Comparison of ENCODE assay signal across 2 cellular contexts in the genomic region with DNA sequence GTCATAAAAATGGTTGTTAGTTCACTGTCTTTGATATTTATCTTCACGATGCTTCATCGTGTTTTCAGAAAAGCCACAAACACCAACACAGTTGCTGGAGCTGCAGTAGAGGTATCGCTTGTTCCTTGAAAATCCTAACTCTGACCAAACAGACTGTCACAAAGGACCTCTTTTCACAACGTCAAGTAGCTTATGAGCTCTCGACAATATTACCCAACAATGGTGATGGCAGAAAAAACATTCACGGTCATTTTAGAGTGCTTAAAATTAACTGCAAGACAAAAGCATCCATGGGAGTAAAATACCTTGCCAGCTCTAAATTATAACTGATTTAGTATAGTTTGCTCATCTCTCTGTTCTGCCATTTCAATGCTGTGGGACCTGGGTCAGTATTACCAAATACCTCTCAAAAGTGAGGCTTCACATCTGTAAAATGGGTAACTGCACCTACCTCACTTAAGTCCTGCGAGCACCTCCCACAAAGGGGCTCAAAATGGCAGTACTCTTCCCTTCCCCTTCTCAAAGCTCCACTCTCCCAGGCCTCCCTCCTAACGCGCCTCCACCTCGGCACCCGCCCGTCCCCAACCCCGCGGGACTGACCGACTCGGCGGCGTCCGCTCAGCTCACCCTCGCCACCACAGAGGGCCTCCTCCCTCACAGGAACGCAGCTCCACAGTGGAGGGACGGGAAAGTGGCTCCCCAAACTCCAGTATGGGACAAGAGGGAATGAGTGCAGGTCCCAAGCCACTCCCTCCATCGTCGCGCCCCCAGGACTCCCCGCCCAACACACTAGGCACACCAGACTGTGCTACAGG.
TF ChIP-seq lines count a peak whose summit lies in the region.

No MANE protein-coding gene starts in this region.

TF ChIP-seq in HCT116, 20 proteins besides CTCF, POLR2A, EP300 and RAD21:
- TF ChIP-seq YY1 (IDR thresholded peaks at IDR 0.05; ENCODE audit: extremely low read depth, insufficient replicate concordance, low read depth, low read length) (peak; percentile 53), FOSL1 (IDR thresholded peaks at IDR 0.05; ENCODE audit: low read depth) (no peak), POLR2AphosphoS5 (IDR thresholded peaks at IDR 0.05; ENCODE audit: low read depth, low read length) (no peak), CEBPB (IDR thresholded peaks at IDR 0.05; ENCODE audit: low read depth) (no peak), SRF (IDR thresholded peaks at IDR 0.05; ENCODE audit: low read depth) (no peak)

TF ChIP-seq in GM12878, 131 proteins besides CTCF, POLR2A, EP300 and RAD21 (continues in another document):
- no peak for TF ChIP-seq BHLHE40 (IDR thresholded peaks at IDR 0.05; ENCODE audit: borderline replicate concordance in 1 of 2, low read depth in 2 of 2, low read length in 1 of 2)
- TF ChIP-seq IKZF1 (conservative IDR thresholded peaks at IDR 0.05), result peak; percentile 94
- peak; percentile 88 for TF ChIP-seq SMARCA5 (IDR thresholded peaks at IDR 0.05)
- no peak for TF ChIP-seq POLR2AphosphoS5 (IDR thresholded peaks at IDR 0.05; ENCODE audit: low read length)
- TF ChIP-seq FOS (IDR thresholded peaks at IDR 0.05; ENCODE audit: borderline replicate concordance, extremely low read depth, insufficient read length), result no peak
- TF ChIP-seq, protein P1, sequence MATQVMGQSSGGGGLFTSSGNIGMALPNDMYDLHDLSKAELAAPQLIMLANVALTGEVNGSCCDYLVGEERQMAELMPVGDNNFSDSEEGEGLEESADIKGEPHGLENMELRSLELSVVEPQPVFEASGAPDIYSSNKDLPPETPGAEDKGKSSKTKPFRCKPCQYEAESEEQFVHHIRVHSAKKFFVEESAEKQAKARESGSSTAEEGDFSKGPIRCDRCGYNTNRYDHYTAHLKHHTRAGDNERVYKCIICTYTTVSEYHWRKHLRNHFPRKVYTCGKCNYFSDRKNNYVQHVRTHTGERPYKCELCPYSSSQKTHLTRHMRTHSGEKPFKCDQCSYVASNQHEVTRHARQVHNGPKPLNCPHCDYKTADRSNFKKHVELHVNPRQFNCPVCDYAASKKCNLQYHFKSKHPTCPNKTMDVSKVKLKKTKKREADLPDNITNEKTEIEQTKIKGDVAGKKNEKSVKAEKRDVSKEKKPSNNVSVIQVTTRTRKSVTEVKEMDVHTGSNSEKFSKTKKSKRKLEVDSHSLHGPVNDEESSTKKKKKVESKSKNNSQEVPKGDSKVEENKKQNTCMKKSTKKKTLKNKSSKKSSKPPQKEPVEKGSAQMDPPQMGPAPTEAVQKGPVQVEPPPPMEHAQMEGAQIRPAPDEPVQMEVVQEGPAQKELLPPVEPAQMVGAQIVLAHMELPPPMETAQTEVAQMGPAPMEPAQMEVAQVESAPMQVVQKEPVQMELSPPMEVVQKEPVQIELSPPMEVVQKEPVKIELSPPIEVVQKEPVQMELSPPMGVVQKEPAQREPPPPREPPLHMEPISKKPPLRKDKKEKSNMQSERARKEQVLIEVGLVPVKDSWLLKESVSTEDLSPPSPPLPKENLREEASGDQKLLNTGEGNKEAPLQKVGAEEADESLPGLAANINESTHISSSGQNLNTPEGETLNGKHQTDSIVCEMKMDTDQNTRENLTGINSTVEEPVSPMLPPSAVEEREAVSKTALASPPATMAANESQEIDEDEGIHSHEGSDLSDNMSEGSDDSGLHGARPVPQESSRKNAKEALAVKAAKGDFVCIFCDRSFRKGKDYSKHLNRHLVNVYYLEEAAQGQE (IDR thresholded peaks at IDR 0.05; ENCODE audit: low read depth, low read length), result no peak
- TF ChIP-seq, protein P2, sequence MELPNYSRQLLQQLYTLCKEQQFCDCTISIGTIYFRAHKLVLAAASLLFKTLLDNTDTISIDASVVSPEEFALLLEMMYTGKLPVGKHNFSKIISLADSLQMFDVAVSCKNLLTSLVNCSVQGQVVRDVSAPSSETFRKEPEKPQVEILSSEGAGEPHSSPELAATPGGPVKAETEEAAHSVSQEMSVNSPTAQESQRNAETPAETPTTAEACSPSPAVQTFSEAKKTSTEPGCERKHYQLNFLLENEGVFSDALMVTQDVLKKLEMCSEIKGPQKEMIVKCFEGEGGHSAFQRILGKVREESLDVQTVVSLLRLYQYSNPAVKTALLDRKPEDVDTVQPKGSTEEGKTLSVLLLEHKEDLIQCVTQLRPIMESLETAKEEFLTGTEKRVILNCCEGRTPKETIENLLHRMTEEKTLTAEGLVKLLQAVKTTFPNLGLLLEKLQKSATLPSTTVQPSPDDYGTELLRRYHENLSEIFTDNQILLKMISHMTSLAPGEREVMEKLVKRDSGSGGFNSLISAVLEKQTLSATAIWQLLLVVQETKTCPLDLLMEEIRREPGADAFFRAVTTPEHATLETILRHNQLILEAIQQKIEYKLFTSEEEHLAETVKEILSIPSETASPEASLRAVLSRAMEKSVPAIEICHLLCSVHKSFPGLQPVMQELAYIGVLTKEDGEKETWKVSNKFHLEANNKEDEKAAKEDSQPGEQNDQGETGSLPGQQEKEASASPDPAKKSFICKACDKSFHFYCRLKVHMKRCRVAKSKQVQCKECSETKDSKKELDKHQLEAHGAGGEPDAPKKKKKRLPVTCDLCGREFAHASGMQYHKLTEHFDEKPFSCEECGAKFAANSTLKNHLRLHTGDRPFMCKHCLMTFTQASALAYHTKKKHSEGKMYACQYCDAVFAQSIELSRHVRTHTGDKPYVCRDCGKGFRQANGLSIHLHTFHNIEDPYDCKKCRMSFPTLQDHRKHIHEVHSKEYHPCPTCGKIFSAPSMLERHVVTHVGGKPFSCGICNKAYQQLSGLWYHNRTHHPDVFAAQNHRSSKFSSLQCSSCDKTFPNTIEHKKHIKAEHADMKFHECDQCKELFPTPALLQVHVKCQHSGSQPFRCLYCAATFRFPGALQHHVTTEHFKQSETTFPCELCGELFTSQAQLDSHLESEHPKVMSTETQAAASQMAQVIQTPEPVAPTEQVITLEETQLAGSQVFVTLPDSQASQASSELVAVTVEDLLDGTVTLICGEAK (IDR thresholded peaks at IDR 0.05; ENCODE audit: borderline replicate concordance), result 0 out of 2 replicates have a peak, but pooled peaks have one; percentile 32
- no peak for TF ChIP-seq BRCA1 (IDR thresholded peaks at IDR 0.05; ENCODE audit: low read depth, low read length)
- TF ChIP-seq DPF2 (IDR thresholded peaks at IDR 0.05), result no peak
- TF ChIP-seq YBX1 (IDR thresholded peaks at IDR 0.05), result no peak
- TF ChIP-seq ZBED1 (IDR thresholded peaks at IDR 0.05; ENCODE audit: borderline replicate concordance), result peak; percentile 33; the same call in 1 of the 2 replicates
- no peak for TF ChIP-seq RAD51 (IDR thresholded peaks at IDR 0.05)
- TF ChIP-seq CREM (IDR thresholded peaks at IDR 0.05; ENCODE audit: low read depth), result no peak
- TF ChIP-seq RB1 (IDR thresholded peaks at IDR 0.05; ENCODE audit: borderline replicate concordance), result peak; percentile 28; the same call in 1 of the 2 replicates
- TF ChIP-seq NR2C2 (IDR thresholded peaks at IDR 0.05; ENCODE audit: borderline replicate concordance, control insufficient read depth, insufficient read length, low read depth), result no peak
- TF ChIP-seq WRNIP1 (IDR thresholded peaks at IDR 0.05; ENCODE audit: borderline replicate concordance, low read depth, low read length), result 0 out of 2 replicates have a peak, but pooled peaks have one; percentile 32
- TF ChIP-seq MXI1 (IDR thresholded peaks at IDR 0.05; ENCODE audit: low read depth, low read length), result no peak; the same call in 1 of the 2 replicates
- TF ChIP-seq, protein P3, sequence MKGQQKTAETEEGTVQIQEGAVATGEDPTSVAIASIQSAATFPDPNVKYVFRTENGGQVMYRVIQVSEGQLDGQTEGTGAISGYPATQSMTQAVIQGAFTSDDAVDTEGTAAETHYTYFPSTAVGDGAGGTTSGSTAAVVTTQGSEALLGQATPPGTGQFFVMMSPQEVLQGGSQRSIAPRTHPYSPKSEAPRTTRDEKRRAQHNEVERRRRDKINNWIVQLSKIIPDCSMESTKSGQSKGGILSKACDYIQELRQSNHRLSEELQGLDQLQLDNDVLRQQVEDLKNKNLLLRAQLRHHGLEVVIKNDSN (IDR thresholded peaks at IDR 0.05; ENCODE audit: borderline replicate concordance, extremely low read length, insufficient read depth, low read depth, low read length), result no peak
- no peak for TF ChIP-seq NRF1 (conservative IDR thresholded peaks at IDR 0.05; ENCODE audit: low read depth, low read length)
- no peak for TF ChIP-seq TCF3 (IDR thresholded peaks at IDR 0.05; ENCODE audit: borderline replicate concordance, insufficient read depth, low read depth, low read length)
- no peak for TF ChIP-seq NFYA (IDR thresholded peaks at IDR 0.05; ENCODE audit: borderline replicate concordance, low read depth, low read length)
- peak; percentile 83; the same call in 1 of the 2 replicates for TF ChIP-seq NBN (IDR thresholded peaks at IDR 0.05)
- TF ChIP-seq, protein P4, sequence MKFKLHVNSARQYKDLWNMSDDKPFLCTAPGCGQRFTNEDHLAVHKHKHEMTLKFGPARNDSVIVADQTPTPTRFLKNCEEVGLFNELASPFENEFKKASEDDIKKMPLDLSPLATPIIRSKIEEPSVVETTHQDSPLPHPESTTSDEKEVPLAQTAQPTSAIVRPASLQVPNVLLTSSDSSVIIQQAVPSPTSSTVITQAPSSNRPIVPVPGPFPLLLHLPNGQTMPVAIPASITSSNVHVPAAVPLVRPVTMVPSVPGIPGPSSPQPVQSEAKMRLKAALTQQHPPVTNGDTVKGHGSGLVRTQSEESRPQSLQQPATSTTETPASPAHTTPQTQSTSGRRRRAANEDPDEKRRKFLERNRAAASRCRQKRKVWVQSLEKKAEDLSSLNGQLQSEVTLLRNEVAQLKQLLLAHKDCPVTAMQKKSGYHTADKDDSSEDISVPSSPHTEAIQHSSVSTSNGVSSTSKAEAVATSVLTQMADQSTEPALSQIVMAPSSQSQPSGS (IDR thresholded peaks at IDR 0.05; ENCODE audit: low read length), result no peak
- TF ChIP-seq SUZ12 (IDR thresholded peaks at IDR 0.05; ENCODE audit: unreplicated experiment), result no peak
- TF ChIP-seq, protein P5, sequence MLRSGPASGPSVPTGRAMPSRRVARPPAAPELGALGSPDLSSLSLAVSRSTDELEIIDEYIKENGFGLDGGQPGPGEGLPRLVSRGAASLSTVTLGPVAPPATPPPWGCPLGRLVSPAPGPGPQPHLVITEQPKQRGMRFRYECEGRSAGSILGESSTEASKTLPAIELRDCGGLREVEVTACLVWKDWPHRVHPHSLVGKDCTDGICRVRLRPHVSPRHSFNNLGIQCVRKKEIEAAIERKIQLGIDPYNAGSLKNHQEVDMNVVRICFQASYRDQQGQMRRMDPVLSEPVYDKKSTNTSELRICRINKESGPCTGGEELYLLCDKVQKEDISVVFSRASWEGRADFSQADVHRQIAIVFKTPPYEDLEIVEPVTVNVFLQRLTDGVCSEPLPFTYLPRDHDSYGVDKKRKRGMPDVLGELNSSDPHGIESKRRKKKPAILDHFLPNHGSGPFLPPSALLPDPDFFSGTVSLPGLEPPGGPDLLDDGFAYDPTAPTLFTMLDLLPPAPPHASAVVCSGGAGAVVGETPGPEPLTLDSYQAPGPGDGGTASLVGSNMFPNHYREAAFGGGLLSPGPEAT (IDR thresholded peaks at IDR 0.05; ENCODE audit: low read depth), result peak; percentile 88
- no peak for TF ChIP-seq ZNF274 (IDR thresholded peaks at IDR 0.05; ENCODE audit: insufficient read depth, insufficient read length)
- TF ChIP-seq, protein P6, sequence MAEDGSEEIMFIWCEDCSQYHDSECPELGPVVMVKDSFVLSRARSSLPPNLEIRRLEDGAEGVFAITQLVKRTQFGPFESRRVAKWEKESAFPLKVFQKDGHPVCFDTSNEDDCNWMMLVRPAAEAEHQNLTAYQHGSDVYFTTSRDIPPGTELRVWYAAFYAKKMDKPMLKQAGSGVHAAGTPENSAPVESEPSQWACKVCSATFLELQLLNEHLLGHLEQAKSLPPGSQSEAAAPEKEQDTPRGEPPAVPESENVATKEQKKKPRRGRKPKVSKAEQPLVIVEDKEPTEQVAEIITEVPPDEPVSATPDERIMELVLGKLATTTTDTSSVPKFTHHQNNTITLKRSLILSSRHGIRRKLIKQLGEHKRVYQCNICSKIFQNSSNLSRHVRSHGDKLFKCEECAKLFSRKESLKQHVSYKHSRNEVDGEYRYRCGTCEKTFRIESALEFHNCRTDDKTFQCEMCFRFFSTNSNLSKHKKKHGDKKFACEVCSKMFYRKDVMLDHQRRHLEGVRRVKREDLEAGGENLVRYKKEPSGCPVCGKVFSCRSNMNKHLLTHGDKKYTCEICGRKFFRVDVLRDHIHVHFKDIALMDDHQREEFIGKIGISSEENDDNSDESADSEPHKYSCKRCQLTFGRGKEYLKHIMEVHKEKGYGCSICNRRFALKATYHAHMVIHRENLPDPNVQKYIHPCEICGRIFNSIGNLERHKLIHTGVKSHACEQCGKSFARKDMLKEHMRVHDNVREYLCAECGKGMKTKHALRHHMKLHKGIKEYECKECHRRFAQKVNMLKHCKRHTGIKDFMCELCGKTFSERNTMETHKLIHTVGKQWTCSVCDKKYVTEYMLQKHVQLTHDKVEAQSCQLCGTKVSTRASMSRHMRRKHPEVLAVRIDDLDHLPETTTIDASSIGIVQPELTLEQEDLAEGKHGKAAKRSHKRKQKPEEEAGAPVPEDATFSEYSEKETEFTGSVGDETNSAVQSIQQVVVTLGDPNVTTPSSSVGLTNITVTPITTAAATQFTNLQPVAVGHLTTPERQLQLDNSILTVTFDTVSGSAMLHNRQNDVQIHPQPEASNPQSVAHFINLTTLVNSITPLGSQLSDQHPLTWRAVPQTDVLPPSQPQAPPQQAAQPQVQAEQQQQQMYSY (CRISPR knock-in tag; IDR thresholded peaks at IDR 0.05), result no peak
- peak; percentile 92 for TF ChIP-seq EED (IDR thresholded peaks at IDR 0.05; ENCODE audit: low read depth)
- no peak for TF ChIP-seq SMAD5 (IDR thresholded peaks at IDR 0.05; ENCODE audit: low read depth)
- TF ChIP-seq, protein P7, sequence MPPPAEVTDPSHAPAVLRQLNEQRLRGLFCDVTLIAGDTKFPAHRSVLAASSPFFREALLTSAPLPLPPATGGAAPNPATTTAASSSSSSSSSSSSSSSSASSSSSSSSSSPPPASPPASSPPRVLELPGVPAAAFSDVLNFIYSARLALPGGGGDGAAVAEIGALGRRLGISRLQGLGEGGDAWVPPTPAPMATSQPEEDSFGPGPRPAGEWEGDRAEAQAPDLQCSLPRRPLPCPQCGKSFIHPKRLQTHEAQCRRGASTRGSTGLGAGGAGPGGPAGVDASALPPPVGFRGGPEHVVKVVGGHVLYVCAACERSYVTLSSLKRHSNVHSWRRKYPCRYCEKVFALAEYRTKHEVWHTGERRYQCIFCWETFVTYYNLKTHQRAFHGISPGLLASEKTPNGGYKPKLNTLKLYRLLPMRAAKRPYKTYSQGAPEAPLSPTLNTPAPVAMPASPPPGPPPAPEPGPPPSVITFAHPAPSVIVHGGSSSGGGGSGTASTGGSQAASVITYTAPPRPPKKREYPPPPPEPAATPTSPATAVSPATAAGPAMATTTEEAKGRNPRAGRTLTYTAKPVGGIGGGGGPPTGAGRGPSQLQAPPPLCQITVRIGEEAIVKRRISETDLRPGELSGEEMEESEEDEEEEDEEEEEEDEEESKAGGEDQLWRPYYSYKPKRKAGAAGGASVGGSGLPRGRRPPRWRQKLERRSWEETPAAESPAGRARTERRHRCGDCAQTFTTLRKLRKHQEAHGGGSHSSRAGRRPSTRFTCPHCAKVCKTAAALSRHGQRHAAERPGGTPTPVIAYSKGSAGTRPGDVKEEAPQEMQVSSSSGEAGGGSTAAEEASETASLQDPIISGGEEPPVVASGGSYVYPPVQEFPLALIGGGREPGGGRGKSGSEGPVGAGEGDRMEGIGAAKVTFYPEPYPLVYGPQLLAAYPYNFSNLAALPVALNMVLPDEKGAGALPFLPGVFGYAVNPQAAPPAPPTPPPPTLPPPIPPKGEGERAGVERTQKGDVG (CRISPR knock-in tag; IDR thresholded peaks at IDR 0.05), result no peak
- no peak for TF ChIP-seq JUNB (IDR thresholded peaks at IDR 0.05)
- TF ChIP-seq GATAD2B (conservative IDR thresholded peaks at IDR 0.05; ENCODE audit: low read depth), result no peak
- 0 out of 2 replicates have a peak, but pooled peaks have one; percentile 7 for TF ChIP-seq TBL1XR1 (IDR thresholded peaks at IDR 0.05; ENCODE audit: low read depth, low read length)
- TF ChIP-seq SP1 (IDR thresholded peaks at IDR 0.05; ENCODE audit: low read depth, low read length), result no peak
- 0 out of 2 replicates have a peak, but pooled peaks have one; percentile 21 for TF ChIP-seq RCOR1 (conservative IDR thresholded peaks at IDR 0.05; ENCODE audit: low read depth, low read length)
- TF ChIP-seq SUPT20H (IDR thresholded peaks at IDR 0.05; ENCODE audit: borderline replicate concordance, control insufficient read depth, low read depth, low read length), result no peak
